Comparison of ENCODE assay signal across 21 cellular contexts in genomic region chr11:13040969-13041561, GRCh38. TPM values are rescaled to one million over a fixed set of nuclear protein-coding genes. Genes with fewer than 3 reads are reported as not detected.
DNase-seq lines count a peak whose midpoint lies in the region; ATAC-seq, FAIRE-seq and TF ChIP-seq lines count a peak whose summit lies in the region.
"Had no signal": no experiment of that assay in that cellular context is flagged by ENCODE, and none has a peak within 500 bp of the region (broad histone marks: within the 10 kb centered on the region; RNA-seq: fewer than 3 reads in every experiment).

No MANE protein-coding gene starts in this region.

- no peaks in the 10 kb centered on the region for H3K9me3 Mint-ChIP-seq in MCF 10A (ENCODE audit: unreplicated experiment)
- H3K9me3 Mint-ChIP-seq: activated naive CD4-positive, alpha-beta T cell treated with anti-CD3 and anti-CD28 coated beads for 36 hours; CD4-positive, CD25-positive, alpha-beta regulatory T cell; neural crest cell; T-cell had no signal

- ATAC-seq in HepG2, result no peak
- ATAC-seq in right lobe of liver, result no peak
- peak; percentile 73 for ATAC-seq in K562
- ATAC-seq: stimulated activated memory B cell treated with anti-CD40 and anti-IgM and Interleukin-4, amounts not matched to agents 10 μg/mL and 1 μg/mL and 100 μg/mL, for 72 hours; T-cell had no signal

- POLR2A ChIA-PET in HepG2 (lab: Yijun Ruan, JAX) (no interaction called here), K562 (lab: Yijun Ruan, JAX) (interaction anchor here (1.0 kb wide), 1 partner anchor 14 kb away, joined by 3 read pairs; no protein-coding TSS in a partner anchor), MCF 10A (lab: Yijun Ruan, JAX) (no interaction called here)

- H3K27ac ChIP-seq in HepG2 (ENCODE audit: extremely low read length, insufficient read depth, low read length), result no peak overlapping the region
- H3K27ac ChIP-seq in right lobe of liver, result no peak overlapping the region
- H3K27ac ChIP-seq in K562 (ENCODE audit: extremely low read depth, low read depth, low read length), result no peak overlapping the region
- H3K27ac ChIP-seq: ascending aorta, GM23248, tibial artery had no signal

- TF ChIP-seq EP300 in HepG2 (IDR thresholded peaks at IDR 0.05; ENCODE audit: low read depth in 2 of 2, low read length in 2 of 2) (no peak), HepG2 (CRISPR knock-in tag; IDR thresholded peaks at IDR 0.05; ENCODE audit: borderline replicate concordance) (no peak), K562 (IDR thresholded peaks at IDR 0.05; ENCODE audit: low read length) (no peak)

- no peaks in the 10 kb centered on the region for H3K9me1 ChIP-seq in K562 (ENCODE audit: control insufficient read depth, insufficient read depth, low read length)

- TF ChIP-seq POLR2A in HepG2 (IDR thresholded peaks at IDR 0.05; ENCODE audit: insufficient read depth in 1 of 2, low read depth in 2 of 2, low read length in 2 of 2), result no peak
- no peak for TF ChIP-seq POLR2A in right lobe of liver (IDR thresholded peaks at IDR 0.05)
- no peak for TF ChIP-seq POLR2A in K562 (conservative IDR thresholded peaks at IDR 0.05)

- H3K9ac ChIP-seq in HepG2 (ENCODE audit: insufficient read depth, low read depth, low read length), result no peak overlapping the region
- no peak overlapping the region for H3K9ac ChIP-seq in K562 (ENCODE audit: insufficient read depth in 1 of 2, low read depth in 2 of 2, low read length in 2 of 2)
- H3K9ac ChIP-seq: GM23248 had no signal

- BruUV-seq in HepG2 (replicated peaks; lab: Mats Ljungman, UMichigan) (no TSS peak), K562 (replicated peaks; lab: Mats Ljungman, UMichigan) (no TSS peak), MCF 10A (replicated peaks; lab: Mats Ljungman, UMichigan) (no TSS peak)

- H3K79me2 ChIP-seq in HepG2 (ENCODE audit: insufficient read depth, low read length) (no peaks in the 10 kb centered on the region), K562 (ENCODE audit: control insufficient read depth, insufficient read depth, low read length) (no peaks in the 10 kb centered on the region)

- H3K4me1 Mint-ChIP-seq in MCF 10A (ENCODE audit: insufficient read depth, unreplicated experiment), result peaks cover 10% of the 10 kb centered on the region
- H3K4me1 Mint-ChIP-seq: CD4-positive, CD25-positive, alpha-beta regulatory T cell; stimulated activated memory B cell treated with anti-CD40 and anti-IgM and Interleukin-4, amounts not matched to agents 10 μg/mL and 1 μg/mL and 100 μg/mL, for 72 hours; T-cell had no signal

- no peak overlapping the region for H3K27ac Mint-ChIP-seq in MCF 10A (ENCODE audit: low read depth, unreplicated experiment)
- H3K27ac Mint-ChIP-seq: activated naive CD4-positive, alpha-beta T cell treated with anti-CD3 and anti-CD28 coated beads for 36 hours; CD4-positive, CD25-positive, alpha-beta regulatory T cell; stimulated activated memory B cell treated with anti-CD40 and anti-IgM and Interleukin-4, amounts not matched to agents 10 μg/mL and 1 μg/mL and 100 μg/mL, for 72 hours; T-cell had no signal

- H3K4me3 Mint-ChIP-seq in MCF 10A (ENCODE audit: unreplicated experiment), result no peak overlapping the region
- H3K4me3 Mint-ChIP-seq: activated naive CD4-positive, alpha-beta T cell treated with anti-CD3 and anti-CD28 coated beads for 36 hours; CD4-positive, CD25-positive, alpha-beta regulatory T cell; neural crest cell; stimulated activated memory B cell treated with anti-CD40 and anti-IgM and Interleukin-4, amounts not matched to agents 10 μg/mL and 1 μg/mL and 100 μg/mL, for 72 hours; T-cell had no signal

- H3K36me3 Mint-ChIP-seq in MCF 10A (ENCODE audit: insufficient read depth, unreplicated experiment), result no peaks in the 10 kb centered on the region
- H3K36me3 Mint-ChIP-seq: CD4-positive, CD25-positive, alpha-beta regulatory T cell; stimulated activated memory B cell treated with anti-CD40 and anti-IgM and Interleukin-4, amounts not matched to agents 10 μg/mL and 1 μg/mL and 100 μg/mL, for 72 hours; T-cell had no signal

- FAIRE-seq in HepG2 (lab: Jason Lieb, UNC), result no peak
- no peak for FAIRE-seq in K562 (lab: Jason Lieb, UNC)

- no peak overlapping the region for H3K4me2 ChIP-seq in HepG2 (ENCODE audit: low read depth, low read length)
- no peak overlapping the region for H3K4me2 ChIP-seq in K562 (ENCODE audit: insufficient read depth, low read length)

- 6% methylated on average over 4 of the region's 4 CpGs for WGBS in HepG2 (ENCODE audit: low lambda C conversion rate)
- 71% methylated on average over 3 of the region's 4 CpGs for WGBS in right lobe of liver (ENCODE audit: insufficient coverage, low coverage, low lambda C conversion rate, missing lambda C conversion rate)
- 7% methylated on average over 4 of the region's 4 CpGs for WGBS in K562 (ENCODE audit: insufficient coverage, low coverage, missing lambda C conversion rate)

- intact Hi-C loops in HepG2 (cut with micrococcal nuclease; ENCODE audit: unreplicated experiment) (no loop called here), right lobe of liver (cut with DNase I) (no loop called here), K562 (cut with micrococcal nuclease) (no loop called here), MCF 10A (cut with micrococcal nuclease) (no loop called here)

- H3K27me3 Mint-ChIP-seq in MCF 10A (ENCODE audit: insufficient read depth, unreplicated experiment), result no peaks in the 10 kb centered on the region

- in situ Hi-C loops in HepG2 (cut with HindIII; ENCODE audit: extremely low pct_ligation_motif_present, low pct_unique_long_range_greater_than_20kb), result no loop called here
- in situ Hi-C loops in K562 (cut with MboI), result no loop called here

- H3K4me1 ChIP-seq in HepG2 (ENCODE audit: insufficient read depth, low read length), result peaks cover 39% of the 10 kb centered on the region
- H3K4me1 ChIP-seq in right lobe of liver, result no peaks in the 10 kb centered on the region
- peaks cover 0 to 3% of the 10 kb centered on the region in 2 experiments; a peak in 1 of 5 replicates for H3K4me1 ChIP-seq in K562 (replicated peaks in 1 of 2; ENCODE audit: control insufficient read depth in 2 of 2, insufficient read depth in 2 of 2, low read length in 2 of 2)
- H3K4me1 ChIP-seq: ascending aorta, tibial artery had no signal

- no peaks in the 10 kb centered on the region for H4K20me1 ChIP-seq in HepG2 (ENCODE audit: insufficient read depth, low read length)
- no peaks in the 10 kb centered on the region for H4K20me1 ChIP-seq in K562 (replicated peaks; ENCODE audit: control insufficient read depth, insufficient read depth, low read length)

- H3K9me3 ChIP-seq in HepG2 (ENCODE audit: low read length), result no peaks in the 10 kb centered on the region
- no peaks in the 10 kb centered on the region for H3K9me3 ChIP-seq in right lobe of liver
- no peaks in the 10 kb centered on the region for H3K9me3 ChIP-seq in K562 (replicated peaks; ENCODE audit: control insufficient read depth, insufficient read depth, low read depth, low read length)
- no peaks in the 10 kb centered on the region for H3K9me3 ChIP-seq in MG63
- H3K9me3 ChIP-seq: ascending aorta, tibial artery had no signal

- no peak for DNase-seq in HepG2 (ENCODE audit: low spot score)
- no peak for DNase-seq in right lobe of liver
- DNase-seq in K562 (ENCODE audit: extremely low read depth in 1 of 4, low spot score in 3 of 4), result peak in 1 of 4 experiments; percentile 40
- DNase-seq in myocyte (ENCODE audit: low read depth), result peak; percentile 90
- no peak for DNase-seq in MG63
- no peak for DNase-seq in NCI-H2227 (lab: John Stamatoyannopoulos, UW; ENCODE audit: unreplicated experiment)
- no peak for DNase-seq in MCF 10A (ENCODE audit: unreplicated experiment)
- no peak for DNase-seq in NCI-H128 (lab: John Stamatoyannopoulos, UW; ENCODE audit: unreplicated experiment)
- DNase-seq: activated CD4-positive, alpha-beta T cell treated with anti-CD3 and anti-CD28 coated beads, Interleukin-2, amount 50 U/mL, for 4 hours; activated naive CD4-positive, alpha-beta T cell treated with anti-CD3 and anti-CD28 coated beads for 36 hours; CD4-positive, CD25-positive, alpha-beta regulatory T cell; DMS79 treated with DMSO at 0.1 percent for 48 hours; effector memory CD4-positive, alpha-beta T cell; GM23248; NCI-H2081 treated with DMSO at 0.1 percent for 48 hours; T-cell; tibial artery had no signal

- H3K27me3 ChIP-seq in HepG2 (ENCODE audit: control insufficient read depth in 1 of 2, insufficient read depth in 2 of 2, low read length in 2 of 2), result no peaks in the 10 kb centered on the region
- no peaks in the 10 kb centered on the region for H3K27me3 ChIP-seq in right lobe of liver
- H3K27me3 ChIP-seq in K562 (ENCODE audit: control insufficient read depth in 2 of 2, insufficient read depth in 2 of 2, low read length in 2 of 2), result peaks cover 5 to 6% of the 10 kb centered on the region in 2 experiments; a peak in 3 of 5 replicates
- peaks cover 6% of the 10 kb centered on the region; the same call in 1 of the 2 replicates for H3K27me3 ChIP-seq in MG63
- H3K27me3 ChIP-seq: ascending aorta had no signal

- H3K4me3 ChIP-seq in HepG2 (replicated peaks in 1 of 3; ENCODE audit: insufficient read depth in 1 of 3, low read depth in 2 of 3, low read length in 3 of 3) (no peak overlapping the region), right lobe of liver (no peak overlapping the region), K562 (no peak overlapping the region), MG63 (no peak overlapping the region)
- H3K4me3 ChIP-seq: ascending aorta, GM23248, tibial artery had no signal

- CTCF ChIA-PET in HepG2 (lab: Yijun Ruan, JAX; ENCODE audit: low intra/inter-chr PET ratio, low total read pairs) (no interaction called here), K562 (lab: Yijun Ruan, JAX; ENCODE audit: low intra/inter-chr PET ratio) (no interaction called here), MCF 10A (lab: Yijun Ruan, JAX) (interaction anchor here (1.3 kb wide), 1 partner anchor 59 kb away, joined by 5 read pairs; no protein-coding TSS in a partner anchor)

- no peaks in the 10 kb centered on the region for H3K36me3 ChIP-seq in HepG2 (replicated peaks in 1 of 2; ENCODE audit: control insufficient read depth in 1 of 2, insufficient read depth in 2 of 2, low read length in 2 of 2)
- H3K36me3 ChIP-seq in right lobe of liver, result no peaks in the 10 kb centered on the region
- H3K36me3 ChIP-seq in K562 (ENCODE audit: control insufficient read depth, insufficient read depth, low read length), result no peaks in the 10 kb centered on the region
- no peaks in the 10 kb centered on the region for H3K36me3 ChIP-seq in MG63
- H3K36me3 ChIP-seq: ascending aorta, tibial artery had no signal

- no peak for TF ChIP-seq CTCF in HepG2 (CRISPR knock-in tag; IDR thresholded peaks at IDR 0.05)
- no peak for TF ChIP-seq CTCF in right lobe of liver (IDR thresholded peaks at IDR 0.05)
- TF ChIP-seq CTCF in K562 (IDR thresholded peaks at IDR 0.05 in 2 of 3, conservative IDR thresholded peaks at IDR 0.05 in 1 of 3; ENCODE audit: insufficient read depth in 2 of 3, low read depth in 1 of 3, low read length in 3 of 3), result no peak
- no peak for TF ChIP-seq CTCF in MCF 10A (IDR thresholded peaks at IDR 0.05; ENCODE audit: unreplicated experiment)

- TF ChIP-seq RAD21 in HepG2 (CRISPR knock-in tag; IDR thresholded peaks at IDR 0.05) (no peak), K562 (CRISPR knock-in tag; conservative IDR thresholded peaks at IDR 0.05 in 1 of 2, IDR thresholded peaks at IDR 0.05 in 1 of 2) (no peak)

- H2AFZ ChIP-seq in HepG2 (ENCODE audit: low read length) (no peak overlapping the region), K562 (ENCODE audit: low read depth, low read length) (no peak overlapping the region)
- H2AFZ ChIP-seq: GM23248 had no signal

RNA-seq across cellular contexts. Expression of gene RASSF10, which starts 31.9 kb away (rescaled TPM):
- not detected in 2 replicates for total RNA-seq in HepG2 (2016; rRNA removed; fragmentation: Illumina TruSeq; extraction: Trizol)
- total RNA-seq in HepG2 (2016; cell fraction: cytosol; rRNA removed; fragmentation: Illumina TruSeq; extraction: Trizol; ENCODE audit: low read depth), result not detected in 2 replicates
- total RNA-seq in HepG2 (2016; cell fraction: insoluble cytoplasmic fraction; rRNA removed; fragmentation: Illumina TruSeq; extraction: Trizol), result not detected in 2 replicates
- total RNA-seq in HepG2 (2016; cell fraction: membrane; rRNA removed; fragmentation: Illumina TruSeq; extraction: Trizol), result not detected in 2 replicates
- total RNA-seq in HepG2 (2016; cell fraction: nucleus; rRNA removed; fragmentation: Illumina TruSeq; extraction: Trizol), result not detected in 2 replicates
- not detected in 2 replicates for polyA plus RNA-seq in HepG2 (2011; rRNA removed)
- not detected in 2 replicates for polyA plus RNA-seq in HepG2 (2011; cell fraction: cytosol; rRNA removed)
- not detected in 2 replicates for polyA plus RNA-seq in HepG2 (2011; cell fraction: nucleus; rRNA removed)
- polyA plus RNA-seq in HepG2 (2012), result not detected in 2 replicates
- polyA plus RNA-seq in HepG2 (2016; cell fraction: cytosol; fragmentation: Illumina TruSeq; extraction: Trizol; ENCODE audit: low read depth), result not detected in 2 replicates
- not detected in 2 replicates for polyA plus RNA-seq in HepG2 (2016; cell fraction: insoluble cytoplasmic fraction; fragmentation: Illumina TruSeq; extraction: Trizol; ENCODE audit: low read depth)
- not detected in 2 replicates for polyA plus RNA-seq in HepG2 (2016; cell fraction: membrane; fragmentation: Illumina TruSeq; extraction: Trizol; ENCODE audit: low read depth)
- polyA plus RNA-seq in HepG2 (2016; cell fraction: nucleus; fragmentation: Illumina TruSeq; extraction: Trizol; ENCODE audit: insufficient read depth, low read depth), result not detected in 2 replicates
- polyA minus RNA-seq in HepG2 (2011; rRNA and poly(A)+ RNA removed; ENCODE audit: low replicate concordance), result not detected in 2 replicates
- polyA minus RNA-seq in HepG2 (2011; cell fraction: cytosol; rRNA and poly(A)+ RNA removed), result not detected in 2 replicates
- not detected in 2 replicates for polyA minus RNA-seq in HepG2 (2011; cell fraction: nucleus; rRNA and poly(A)+ RNA removed)
- under 1 TPM in 2 of 6 experiments, not detected in 4; 0.11 to 0.49 TPM for total RNA-seq in right lobe of liver
- not detected in 2 replicates for total RNA-seq in K562 (2011; cell fraction: chromatin; rRNA removed; ENCODE audit: low replicate concordance)
- total RNA-seq in K562 (2011; cell fraction: nucleolus; rRNA removed), result not detected in 2 replicates
- total RNA-seq in K562 (2011; cell fraction: nucleoplasm; rRNA removed), result not detected in 2 replicates
- total RNA-seq in K562 (2014; rRNA removed), result not detected in 2 replicates
- not detected in 2 replicates for total RNA-seq in K562 (2014; rRNA removed; fragmentation: Illumina TruSeq; extraction: Trizol)
- total RNA-seq in K562 (2015; rRNA removed; fragmentation: Illumina TruSeq; extraction: Trizol), result not detected in 2 replicates
- not detected in 2 replicates for total RNA-seq in K562 (2021)
- polyA plus RNA-seq in K562 (2011; rRNA removed), result not detected in 2 replicates
- not detected in 2 replicates for polyA plus RNA-seq in K562 (2011; cell fraction: cytosol; rRNA removed)
- polyA plus RNA-seq in K562 (2011; cell fraction: nucleus; rRNA removed), result not detected in 2 replicates
- not detected in 2 replicates for polyA plus RNA-seq in K562 (2012)
- not detected in 2 replicates for polyA plus RNA-seq in K562 (2014; fragmentation: Illumina TruSeq; extraction: Trizol)
- polyA plus RNA-seq in K562 (2014; fragmentation: Nextera tagmentation; extraction: Ambion mirVana), result not detected
- polyA plus RNA-seq in K562 (2014; rRNA removed), result not detected in 2 replicates
- not detected in 2 replicates for polyA minus RNA-seq in K562 (2011; rRNA and poly(A)+ RNA removed)
- polyA minus RNA-seq in K562 (2011; cell fraction: cytosol; rRNA and poly(A)+ RNA removed), result not detected in 2 replicates
- not detected in 2 replicates for polyA minus RNA-seq in K562 (2011; cell fraction: nucleus; rRNA and poly(A)+ RNA removed)
- not detected in 2 replicates for total RNA-seq in myocyte
- polyA plus RNA-seq in myocyte (2012), result not detected
- total RNA-seq in MG63 (2014; rRNA removed; shearing (Covaris generic); ENCODE audit: low replicate concordance), result not detected in 2 replicates
- not detected in 2 replicates for total RNA-seq in MCF 10A (2022)
- total RNA-seq: activated naive CD4-positive, alpha-beta T cell treated with anti-CD3 and anti-CD28 coated beads for 36 hours; ascending aorta; CD4-positive, CD25-positive, alpha-beta regulatory T cell; GM23248; M059J; T-cell had no signal
- polyA plus RNA-seq: CD4-positive, CD25-positive, alpha-beta regulatory T cell; GM23248 had no signal

Comparison
In these comparisons a context has a peak if more than half of its experiments do, and no peak if none do; other contexts are left out.
1. Of the 241 proteins assayed by ChIP-seq in both HepG2 and K562: peak only in HepG2: MNT; only in K562: MAFF, MAFG, MAFK, NFE2, SOX6 and ZFP36; in both: none; in neither: 234.